ENCODE assay signal across 18 cellular contexts in the genomic region with DNA sequence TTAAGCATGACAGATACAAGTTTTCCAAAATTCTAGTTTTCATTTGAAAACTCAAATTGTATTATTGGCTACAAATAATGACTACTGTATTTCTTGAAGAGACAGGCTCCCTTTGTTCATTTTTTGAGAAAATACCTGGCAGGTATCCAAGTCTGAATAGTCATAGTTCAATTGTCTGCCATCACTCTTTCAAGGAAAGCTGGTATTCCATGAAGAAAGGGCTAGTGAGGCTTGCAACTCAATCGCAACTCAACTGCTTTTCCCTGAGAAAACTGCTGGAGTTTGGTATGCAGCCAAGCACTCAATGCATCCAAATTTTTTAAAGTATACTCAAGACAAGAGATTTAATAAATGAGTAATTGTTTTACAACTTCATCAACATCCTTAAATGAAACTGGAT.
A peak's percentile ranks its signal among the peaks of the same experiment; 100 is the strongest.
DNase-seq lines count a peak whose midpoint lies in the region; ATAC-seq, FAIRE-seq and TF ChIP-seq lines count a peak whose summit lies in the region.
"Had no signal": no experiment of that assay in that cellular context is flagged by ENCODE, and none has a peak within 500 bp of the region (broad histone marks: within the 10 kb centered on the region; RNA-seq: fewer than 3 reads in every experiment).

No MANE protein-coding gene starts in this region.

- FAIRE-seq in bronchial epithelial cell (lab: Jason Lieb, UNC) = no peak
- FAIRE-seq: A204.1, GM12891 had no signal

- no peak overlapping the region for H3K4me3 Mint-ChIP-seq in activated CD8-positive, alpha-beta T cell treated with anti-CD3 and anti-CD28 coated beads for 36 hours

- DNase-seq in AG20443 (ENCODE audit: low spot score) = peak; percentile 20
- peak; percentile 23 for DNase-seq in M059J (ENCODE audit: low read depth)
- DNase-seq in bronchial epithelial cell (ENCODE audit: low read depth) = peak; percentile 50
- DNase-seq in fibroblast of the aortic adventitia (ENCODE audit: low read depth) = peak; percentile 48
- no peak for DNase-seq in hypothalamus (lab: John Stamatoyannopoulos, UW)
- no peak for DNase-seq in GF-D8 (lab: John Stamatoyannopoulos, UW)
- no peak for DNase-seq in activated CD8-positive, alpha-beta T cell treated with anti-CD3 and anti-CD28 coated beads for 36 hours
- no peak for DNase-seq in substantia nigra (lab: John Stamatoyannopoulos, UW)
- DNase-seq: DMS53, GOT3, KBM-7, NCI-H1092 treated with DMSO at 0.1 percent for 48 hours, NCI-H1694, NCI-H2107, NCI-H446, NCI-H748 treated with DMSO at 0.1 percent for 48 hours had no signal

- H3K27ac ChIP-seq in substantia nigra (ENCODE audit: low read depth, low read length, poor library complexity, severe bottlenecking) = no peak overlapping the region

- no peaks in the 10 kb centered on the region for H3K27me3 Mint-ChIP-seq in activated CD8-positive, alpha-beta T cell treated with anti-CD3 and anti-CD28 coated beads for 36 hours

- no peaks in the 10 kb centered on the region for H3K4me1 Mint-ChIP-seq in activated CD8-positive, alpha-beta T cell treated with anti-CD3 and anti-CD28 coated beads for 36 hours (ENCODE audit: low read depth)

- intact Hi-C loops in activated CD8-positive, alpha-beta T cell treated with anti-CD3 and anti-CD28 coated beads for 36 hours (cut with micrococcal nuclease) = no loop called here

- H3K9me3 Mint-ChIP-seq in activated CD8-positive, alpha-beta T cell treated with anti-CD3 and anti-CD28 coated beads for 36 hours = no peaks in the 10 kb centered on the region

- no peaks in the 10 kb centered on the region for H3K36me3 ChIP-seq in bronchial epithelial cell (ENCODE audit: control insufficient read depth, insufficient read depth, low read length)

- H3K4me3 ChIP-seq in bronchial epithelial cell (ENCODE audit: low read depth, low read length) = no peak overlapping the region
- no peak overlapping the region for H3K4me3 ChIP-seq in fibroblast of the aortic adventitia (ENCODE audit: low read depth, low read length)

- no peak overlapping the region for H3K27ac Mint-ChIP-seq in activated CD8-positive, alpha-beta T cell treated with anti-CD3 and anti-CD28 coated beads for 36 hours

- H3K36me3 Mint-ChIP-seq in activated CD8-positive, alpha-beta T cell treated with anti-CD3 and anti-CD28 coated beads for 36 hours (ENCODE audit: low read depth) = no peaks in the 10 kb centered on the region

- no peaks in the 10 kb centered on the region for H3K27me3 ChIP-seq in bronchial epithelial cell (ENCODE audit: control insufficient read depth, insufficient read depth, low read length)

- CTCF ChIA-PET in activated CD8-positive, alpha-beta T cell treated with anti-CD3 and anti-CD28 coated beads for 36 hours (lab: Charles Lee) = no interaction called here

- no peak for ATAC-seq in activated CD8-positive, alpha-beta T cell treated with anti-CD3 and anti-CD28 coated beads for 36 hours

- POLR2A ChIA-PET in activated CD8-positive, alpha-beta T cell treated with anti-CD3 and anti-CD28 coated beads for 36 hours (lab: Charles Lee) = interaction anchor here (0.6 kb wide), 2 partner anchors 369 to 1194 kb away, joined by 3 read pairs; no protein-coding TSS in a partner anchor

- no peak for TF ChIP-seq CTCF in bronchial epithelial cell (IDR thresholded peaks at IDR 0.05; ENCODE audit: insufficient read depth, low read length, severe bottlenecking)
- no peak for TF ChIP-seq CTCF in fibroblast of the aortic adventitia (IDR thresholded peaks at IDR 0.05; ENCODE audit: insufficient read depth, low read length)
- no peak for TF ChIP-seq CTCF in activated CD8-positive, alpha-beta T cell treated with anti-CD3 and anti-CD28 coated beads for 36 hours (IDR thresholded peaks at IDR 0.05)

Comparison
In these comparisons a context has a peak if more than half of its experiments do, and no peak if none do; other contexts are left out.
1. DNase-seq: peak in AG20443 (single experiment), M059J (single experiment), bronchial epithelial cell (single experiment) and fibroblast of the aortic adventitia (single experiment); none in hypothalamus (0 of 51), GF-D8 (single experiment), activated CD8-positive, alpha-beta T cell treated with anti-CD3 and anti-CD28 coated beads for 36 hours (single experiment) and substantia nigra (0 of 49).